Comparison of ENCODE assay signal across 12 cellular contexts in genomic region chr6:149169761-149170359, GRCh38.
DNase-seq lines count a peak whose midpoint lies in the region; ATAC-seq and TF ChIP-seq lines count a peak whose summit lies in the region.
"Had no signal": no experiment of that assay in that cellular context is flagged by ENCODE, and none has a peak within 500 bp of the region (broad histone marks: within the 10 kb centered on the region; RNA-seq: fewer than 3 reads in every experiment).

No MANE protein-coding gene starts in this region.

- no peaks in the 10 kb centered on the region for H3K27me3 Mint-ChIP-seq in activated naive CD8-positive, alpha-beta T cell treated with anti-CD3 and anti-CD28 coated beads, Interleukin-2, amount 50 U/mL, for 24 hours
- H3K27me3 Mint-ChIP-seq: T-cell had no signal

- peak overlapping the region; percentile 48 for H3K27ac Mint-ChIP-seq in activated naive CD8-positive, alpha-beta T cell treated with anti-CD3 and anti-CD28 coated beads, Interleukin-2, amount 50 U/mL, for 24 hours
- H3K27ac Mint-ChIP-seq: B cell had no signal

- H3K36me3 ChIP-seq in ACC112 (ENCODE audit: insufficient read depth, low read length) (no peaks in the 10 kb centered on the region), HEK293 (ENCODE audit: control insufficient read depth in 2 of 2, insufficient read depth in 1 of 2, low read length in 2 of 2) (no peaks in the 10 kb centered on the region), liver (ENCODE audit: control insufficient read depth in 4 of 4, insufficient read depth in 3 of 4, low read depth in 1 of 4, low read length in 3 of 4) (no peaks in the 10 kb centered on the region)

- no peak for TF ChIP-seq RAD21 in liver (IDR thresholded peaks at IDR 0.05)

- H3K4me1 Mint-ChIP-seq in activated naive CD8-positive, alpha-beta T cell treated with anti-CD3 and anti-CD28 coated beads, Interleukin-2, amount 50 U/mL, for 24 hours = peaks cover 55% of the 10 kb centered on the region

- WGBS in liver = 79% methylated on average over 6 of the region's 6 CpGs

- CTCF ChIA-PET in HEK293 (lab: Yijun Ruan, JAX) = interaction anchor here (0.6 to 0.7 kb wide), 4 partner anchors 43 to 323 kb away, joined by 3 read pairs; no protein-coding TSS in a partner anchor

- peaks cover 4% of the 10 kb centered on the region for H3K9me3 Mint-ChIP-seq in activated naive CD8-positive, alpha-beta T cell treated with anti-CD3 and anti-CD28 coated beads, Interleukin-2, amount 50 U/mL, for 24 hours
- H3K9me3 Mint-ChIP-seq: T-cell had no signal

- peak overlapping the region; percentile 2 for H2AFZ ChIP-seq in ACC112 (ENCODE audit: low read length, unreplicated experiment)

- POLR2A ChIA-PET in HEK293 (lab: Yijun Ruan, JAX) = no interaction called here

- H3K27ac ChIP-seq in ACC112 (ENCODE audit: low read depth, low read length) (peak overlapping the region; percentile 26; the same call in 1 of the 2 replicates), HEK293 (ENCODE audit: extremely low read depth, low read depth, low read length) (no peak overlapping the region), liver (ENCODE audit: low read depth in 1 of 2, low read length in 2 of 2) (peak overlapping the region; percentile 64 to 85)

- TF ChIP-seq CTCF in HEK293 (tag by site-specific recombination; IDR thresholded peaks at IDR 0.05) (no peak), liver (IDR thresholded peaks at IDR 0.05; ENCODE audit: low read depth, low read length, missing input control) (no peak)

- H3K36me3 Mint-ChIP-seq in activated naive CD8-positive, alpha-beta T cell treated with anti-CD3 and anti-CD28 coated beads, Interleukin-2, amount 50 U/mL, for 24 hours (ENCODE audit: low read depth) = peaks cover 4% of the 10 kb centered on the region

- H3K9ac ChIP-seq in liver (ENCODE audit: low read depth in 1 of 2, low read length in 2 of 2) = no peak overlapping the region

- H3K4me3 Mint-ChIP-seq in activated naive CD8-positive, alpha-beta T cell treated with anti-CD3 and anti-CD28 coated beads, Interleukin-2, amount 50 U/mL, for 24 hours = no peak overlapping the region
- H3K4me3 Mint-ChIP-seq: B cell had no signal

- H3K79me2 ChIP-seq in ACC112 (ENCODE audit: control insufficient read depth, insufficient read depth, low read length, unreplicated experiment) = no peaks in the 10 kb centered on the region

- DNase-seq in activated naive CD8-positive, alpha-beta T cell treated with anti-CD3 and anti-CD28 coated beads, Interleukin-2, amount 50 U/mL, for 24 hours = no peak
- no peak for DNase-seq in NCI-H774 (lab: John Stamatoyannopoulos, UW)
- no peak for DNase-seq in pons (ENCODE audit: low spot score)
- DNase-seq in UCSD-AML1 (lab: John Stamatoyannopoulos, UW; ENCODE audit: unreplicated experiment) = no peak
- DNase-seq in NCI-H1092 treated with DMSO at 0.1 percent for 48 hours (lab: John Stamatoyannopoulos, UW) = no peak
- DNase-seq: NCI-H1105 treated with DMSO at 0.1 percent for 48 hours, NCI-H82, T-cell had no signal

- H3K4me1 ChIP-seq in ACC112 (ENCODE audit: control insufficient read depth, insufficient read depth, low read length, unreplicated experiment) (peaks cover 26% of the 10 kb centered on the region), HEK293 (ENCODE audit: control insufficient read depth, insufficient read depth, low read length) (peaks cover 4% of the 10 kb centered on the region; the same call in 1 of the 2 replicates), liver (ENCODE audit: control insufficient read depth in 4 of 4, insufficient read depth in 4 of 4, low read length in 3 of 4) (peaks cover 4 to 21% (median 17%) of the 10 kb centered on the region in 4 donors)

- ATAC-seq in activated naive CD8-positive, alpha-beta T cell treated with anti-CD3 and anti-CD28 coated beads, Interleukin-2, amount 50 U/mL, for 24 hours = peak; percentile 47
- ATAC-seq: T-cell had no signal

- H3K27me3 ChIP-seq in ACC112 (ENCODE audit: insufficient read depth, low read length) (no peaks in the 10 kb centered on the region), liver (ENCODE audit: control insufficient read depth in 4 of 4, insufficient read depth in 4 of 4, low read length in 3 of 4) (no peaks in the 10 kb centered on the region)

- H3K9me3 ChIP-seq in HEK293 (ENCODE audit: control insufficient read depth, insufficient read depth, low read depth, low read length) (no peaks in the 10 kb centered on the region), liver (ENCODE audit: control insufficient read depth in 4 of 4, low read length in 3 of 4) (no peaks in the 10 kb centered on the region)

- H3K4me3 ChIP-seq in ACC112 (ENCODE audit: low read depth, low read length) (no peak overlapping the region), HEK293 (ENCODE audit: low read depth, low read length) (no peak overlapping the region), liver (ENCODE audit: low read depth in 1 of 3, low read length in 3 of 3) (no peak overlapping the region)

TF ChIP-seq in HEK293, 187 proteins besides CTCF, POLR2A, EP300 and RAD21 (continues in another document):
- no peak for TF ChIP-seq BCL6B (tag by site-specific recombination; IDR thresholded peaks at IDR 0.05)
- no peak for TF ChIP-seq BCL11B (tag by site-specific recombination; IDR thresholded peaks at IDR 0.05; ENCODE audit: low read depth)
- no peak for TF ChIP-seq KLF8 (tag by site-specific recombination; IDR thresholded peaks at IDR 0.05)
- TF ChIP-seq YY2 (tag by site-specific recombination; IDR thresholded peaks at IDR 0.05) = no peak
- no peak for TF ChIP-seq ZNF548 (tag by site-specific recombination; IDR thresholded peaks at IDR 0.05)
- peak; percentile 75 for TF ChIP-seq ZIC2 (tag by site-specific recombination; IDR thresholded peaks at IDR 0.05)
- TF ChIP-seq ZNF596 (tag by site-specific recombination; IDR thresholded peaks at IDR 0.05) = no peak
- TF ChIP-seq ZNF335 (tag by site-specific recombination; conservative IDR thresholded peaks at IDR 0.05) = no peak
- 0 out of 2 replicates have a peak, but pooled peaks have one; percentile 12 for TF ChIP-seq ZNF600 (tag by site-specific recombination; IDR thresholded peaks at IDR 0.05)
- TF ChIP-seq ZNF394 (tag by site-specific recombination; IDR thresholded peaks at IDR 0.05; ENCODE audit: borderline replicate concordance) = no peak
- TF ChIP-seq ZNF473 (tag by site-specific recombination; IDR thresholded peaks at IDR 0.05) = no peak
- TF ChIP-seq ZEB2 (tag by site-specific recombination; IDR thresholded peaks at IDR 0.05) = no peak
- TF ChIP-seq ZNF133 (tag by site-specific recombination; IDR thresholded peaks at IDR 0.05) = peak; percentile 45; the same call in 1 of the 2 replicates

TF ChIP-seq in liver, 16 proteins besides CTCF, POLR2A, EP300 and RAD21 (continues in another document):
- TF ChIP-seq NR2F2 (IDR thresholded peaks at IDR 0.05) (no peak), GABPA (IDR thresholded peaks at IDR 0.05 in 1 of 2, conservative IDR thresholded peaks at IDR 0.05 in 1 of 2) (no peak), RXRA (IDR thresholded peaks at IDR 0.05) (no peak), HNF4G (IDR thresholded peaks at IDR 0.05) (no peak), ZBTB33 (IDR thresholded peaks at IDR 0.05) (no peak), TAF1 (conservative IDR thresholded peaks at IDR 0.05) (no peak), REST (IDR thresholded peaks at IDR 0.05) (no peak), FOXA2 (IDR thresholded peaks at IDR 0.05) (no peak), EGR1 (IDR thresholded peaks at IDR 0.05; ENCODE audit: low read depth in 2 of 2) (no peak), HNF4A (conservative IDR thresholded peaks at IDR 0.05) (no peak), FOXA1 (IDR thresholded peaks at IDR 0.05) (no peak), ATF3 (IDR thresholded peaks at IDR 0.05) (no peak)
